5 cellular contexts compared by ENCODE assay signal in the genomic region with DNA sequence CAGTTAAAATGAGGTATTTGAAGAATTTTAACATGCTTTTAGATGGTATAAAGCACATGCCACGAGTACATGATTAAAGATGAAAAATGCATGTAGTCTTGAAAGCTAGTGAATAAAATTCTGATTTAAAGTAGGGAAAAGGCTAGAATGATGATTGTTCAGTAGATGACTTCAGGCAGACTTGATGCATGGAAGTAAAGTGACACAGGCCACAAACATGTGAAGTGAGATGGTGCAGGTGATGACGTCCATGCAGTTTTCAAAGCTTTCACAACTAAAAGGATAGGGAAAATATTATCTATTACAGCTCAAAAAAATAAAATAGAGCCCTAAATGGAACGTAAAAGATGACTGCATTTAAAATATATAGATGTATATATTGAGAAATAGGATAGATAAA.
"Had no signal": no experiment of that assay in that cellular context is flagged by ENCODE, and none has a peak within 500 bp of the region (broad histone marks: within the 10 kb centered on the region; RNA-seq: fewer than 3 reads in every experiment).

No MANE protein-coding gene starts in this region.

- H3K27me3 Mint-ChIP-seq: IgD-negative memory B cell had no signal

- H3K4me3 ChIP-seq: GM23338 had no signal

- DNase-seq: H9, HCEC 1CT, KBM-7 had no signal

- H3K4me1 Mint-ChIP-seq: GM23338, H9 had no signal

- H3K4me3 Mint-ChIP-seq: GM23338, H9, IgD-negative memory B cell had no signal

- H3K9me3 Mint-ChIP-seq: GM23338, H9 had no signal

- H2AFZ ChIP-seq: GM23338 had no signal

- H3K4me2 ChIP-seq: GM23338 had no signal

- H3K27ac Mint-ChIP-seq: GM23338, H9, IgD-negative memory B cell had no signal

- ATAC-seq: GM23338 had no signal
